In genomic region chr5:179472641-179473040, GRCh38 we compare ENCODE assay signal across 28 cellular contexts.
"Had no signal": no experiment of that assay in that cellular context is flagged by ENCODE, and none has a peak within 500 bp of the region (broad histone marks: within the 10 kb centered on the region; RNA-seq: fewer than 3 reads in every experiment).

No MANE protein-coding gene starts in this region.

- H3K27ac ChIP-seq: left ventricle myocardium inferior, lower lobe of right lung, neural progenitor cell, ovary, right atrium auricular region, sigmoid colon, spleen, thyroid gland, transverse colon, upper lobe of left lung had no signal

- H3K9me3 Mint-ChIP-seq: mesothelial cell of epicardium; naive B cell; natural killer cell; nephron progenitor cell; neural progenitor cell; stimulated activated effector memory CD8-positive, alpha-beta T cell treated with anti-CD3 and anti-CD28 coated beads, Interleukin-12 subunit alpha, Interleukin-12 subunit beta, amount 100 ng/mL, for 72 hours; stimulated activated naive CD8-positive, alpha-beta T cell treated with anti-CD3 and anti-CD28 coated beads, Interleukin-15, amount 100 ng/mL, for 72 hours had no signal

- H3K36me3 ChIP-seq: left ventricle myocardium inferior, lower lobe of right lung, neural progenitor cell, ovary, right atrium auricular region, sigmoid colon, spleen, thyroid gland, transverse colon, upper lobe of left lung had no signal

- H3K4me2 ChIP-seq: neural progenitor cell had no signal

- DNase-seq: hippocampal formation; kidney glomerular epithelial cell; left cardiac atrium; left ventricle myocardium inferior; lower lobe of right lung; mammary epithelial cell; mesenchymal stem cell; naive B cell; natural killer cell; nephron progenitor cell; ovary; sigmoid colon; small intestine; stimulated activated CD4-positive, alpha-beta T cell treated with anti-CD3 and anti-CD28 coated beads, Interleukin-4, amount 100 ng/mL, for 24 hours; stimulated activated naive CD4-positive, alpha-beta T cell treated with Interleukin-2 at 50 U/mL for 16 hours; stimulated activated naive CD8-positive, alpha-beta T cell treated with anti-CD3 and anti-CD28 coated beads, Interleukin-15, amount 100 ng/mL, for 72 hours; substantia nigra; thyroid gland; transverse colon had no signal

- H2AFZ ChIP-seq: neural progenitor cell had no signal

- ATAC-seq: left cardiac atrium; lower lobe of right lung; natural killer cell; stimulated activated effector memory CD8-positive, alpha-beta T cell treated with anti-CD3 and anti-CD28 coated beads, Interleukin-12 subunit alpha, Interleukin-12 subunit beta, amount 100 ng/mL, for 72 hours; stimulated activated naive CD8-positive, alpha-beta T cell treated with anti-CD3 and anti-CD28 coated beads, Interleukin-15, amount 100 ng/mL, for 72 hours had no signal

- H3K4me1 ChIP-seq: left ventricle myocardium inferior, lower lobe of right lung, right atrium auricular region, sigmoid colon, thyroid gland, transverse colon, upper lobe of left lung had no signal

- H3K27me3 Mint-ChIP-seq: progenitor cell of endocrine pancreas had no signal

- H3K36me3 Mint-ChIP-seq: mesothelial cell of epicardium; naive B cell; natural killer cell; neural progenitor cell; stimulated activated effector memory CD8-positive, alpha-beta T cell treated with anti-CD3 and anti-CD28 coated beads, Interleukin-12 subunit alpha, Interleukin-12 subunit beta, amount 100 ng/mL, for 72 hours had no signal

- H3K4me1 Mint-ChIP-seq: natural killer cell; stimulated activated effector memory CD8-positive, alpha-beta T cell treated with anti-CD3 and anti-CD28 coated beads, Interleukin-12 subunit alpha, Interleukin-12 subunit beta, amount 100 ng/mL, for 72 hours; stimulated activated naive CD8-positive, alpha-beta T cell treated with anti-CD3 and anti-CD28 coated beads, Interleukin-15, amount 100 ng/mL, for 72 hours had no signal

- H3K27me3 ChIP-seq: neural progenitor cell, ovary, right atrium auricular region, sigmoid colon, thyroid gland, transverse colon, upper lobe of left lung had no signal

- FAIRE-seq: keratinocyte, small intestine, urothelium cell line had no signal

- H3K4me3 ChIP-seq: left ventricle myocardium inferior, lower lobe of right lung, neural progenitor cell, ovary, right atrium auricular region, sigmoid colon, spleen, thyroid gland, transverse colon, upper lobe of left lung had no signal

- H3K4me3 Mint-ChIP-seq: mesothelial cell of epicardium; naive B cell; natural killer cell; nephron progenitor cell; neural progenitor cell; stimulated activated effector memory CD8-positive, alpha-beta T cell treated with anti-CD3 and anti-CD28 coated beads, Interleukin-12 subunit alpha, Interleukin-12 subunit beta, amount 100 ng/mL, for 72 hours; stimulated activated naive CD8-positive, alpha-beta T cell treated with anti-CD3 and anti-CD28 coated beads, Interleukin-15, amount 100 ng/mL, for 72 hours had no signal

- H3K9me3 ChIP-seq: left ventricle myocardium inferior, lower lobe of right lung, ovary, right atrium auricular region, sigmoid colon, spleen, thyroid gland, transverse colon, upper lobe of left lung had no signal

- H3K9ac ChIP-seq: neural progenitor cell had no signal

- H3K27ac Mint-ChIP-seq: mesothelial cell of epicardium; naive B cell; natural killer cell; nephron progenitor cell; neural progenitor cell; progenitor cell of endocrine pancreas; stimulated activated effector memory CD8-positive, alpha-beta T cell treated with anti-CD3 and anti-CD28 coated beads, Interleukin-12 subunit alpha, Interleukin-12 subunit beta, amount 100 ng/mL, for 72 hours had no signal
